In the genomic region with DNA sequence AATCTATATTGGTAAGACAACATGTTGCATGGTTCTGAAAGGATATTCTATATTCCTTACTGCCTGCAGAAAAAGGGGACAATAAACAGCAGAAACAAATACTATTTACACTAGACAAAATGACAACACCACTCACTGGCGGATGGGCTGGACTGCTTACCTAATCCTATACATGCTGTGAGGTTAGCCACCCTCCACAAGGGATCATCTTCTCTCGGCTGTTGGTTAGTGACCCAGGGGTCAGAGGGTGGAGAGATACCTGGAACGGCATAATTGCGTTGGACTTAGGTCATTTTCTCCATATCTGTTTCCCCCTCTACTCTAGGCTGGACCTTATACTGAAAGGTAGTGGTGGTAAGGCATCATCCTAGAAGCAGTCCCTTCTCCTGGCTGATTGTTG, we compare ENCODE assay signal across 28 cellular contexts.
"Had no signal": no experiment of that assay in that cellular context is flagged by ENCODE, and none has a peak within 500 bp of the region (broad histone marks: within the 10 kb centered on the region; RNA-seq: fewer than 3 reads in every experiment).

No MANE protein-coding gene starts in this region.

- H2AFZ ChIP-seq: hepatocyte had no signal

- H3K4me1 ChIP-seq: foreskin keratinocyte, heart left ventricle, lower lobe of right lung, pancreas, right lobe of liver, suprapubic skin, vagina had no signal

- H3K4me2 ChIP-seq: hepatocyte, smooth muscle cell had no signal

- DNase-seq: dermis blood vessel endothelial cell; effector memory CD4-positive, alpha-beta T cell; foreskin keratinocyte; heart left ventricle; immature natural killer cell; islet precursor cell; kidney glomerular epithelial cell; left ventricle myocardium superior; lower lobe of right lung; natural killer cell; right lobe of liver; stimulated activated CD4-positive, alpha-beta T cell treated with anti-CD3 and anti-CD28 coated beads, Interleukin-12 subunit alpha, Interleukin-12 subunit beta, amount 100 ng/mL, for 4 hours; stimulated activated CD4-positive, alpha-beta T cell treated with anti-CD3 and anti-CD28 coated beads, Interleukin-1b, Interleukin-23, amount 100 ng/mL, for 48 hours; stimulated activated CD4-positive, alpha-beta T cell treated with anti-CD3 and anti-CD28 coated beads, Interleukin-4, amount 100 ng/mL, for 1 hour; stimulated activated CD8-positive, alpha-beta memory T cell treated with anti-CD3 and anti-CD28 coated beads, Interleukin-4, amount 100 ng/mL, for 48 hours; stimulated activated naive CD4-positive, alpha-beta T cell; stimulated activated naive CD8-positive, alpha-beta T cell treated with anti-CD3 and anti-CD28 coated beads, Interleukin-15, amount 100 ng/mL, for 72 hours; trophoblast cell had no signal

- H3K79me2 ChIP-seq: hepatocyte had no signal

- H3K27ac ChIP-seq: coronary artery, esophagus muscularis mucosa, foreskin keratinocyte, gastroesophageal sphincter, heart left ventricle, hepatocyte, lower lobe of right lung, neutrophil, pancreas, right lobe of liver, suprapubic skin, vagina had no signal

- H3K4me3 ChIP-seq: coronary artery, esophagus muscularis mucosa, gastroesophageal sphincter, heart left ventricle, hepatocyte, lower lobe of right lung, pancreas, right lobe of liver, smooth muscle cell, suprapubic skin, vagina had no signal

- H3K36me3 ChIP-seq: esophagus muscularis mucosa, gastroesophageal sphincter, heart left ventricle, lower lobe of right lung, neutrophil, pancreas, right lobe of liver, suprapubic skin, vagina had no signal

- H3K27me3 ChIP-seq: esophagus muscularis mucosa, foreskin keratinocyte, gastroesophageal sphincter, heart left ventricle, hepatocyte, neutrophil, pancreas, right lobe of liver, suprapubic skin, vagina had no signal

- FAIRE-seq: endothelial cell of umbilical vein, pancreas had no signal

- H3K9me3 ChIP-seq: gastroesophageal sphincter, lower lobe of right lung, neutrophil, pancreas, right lobe of liver, suprapubic skin, vagina had no signal
